ENCODE assay signal across 10 cellular contexts in the genomic region with DNA sequence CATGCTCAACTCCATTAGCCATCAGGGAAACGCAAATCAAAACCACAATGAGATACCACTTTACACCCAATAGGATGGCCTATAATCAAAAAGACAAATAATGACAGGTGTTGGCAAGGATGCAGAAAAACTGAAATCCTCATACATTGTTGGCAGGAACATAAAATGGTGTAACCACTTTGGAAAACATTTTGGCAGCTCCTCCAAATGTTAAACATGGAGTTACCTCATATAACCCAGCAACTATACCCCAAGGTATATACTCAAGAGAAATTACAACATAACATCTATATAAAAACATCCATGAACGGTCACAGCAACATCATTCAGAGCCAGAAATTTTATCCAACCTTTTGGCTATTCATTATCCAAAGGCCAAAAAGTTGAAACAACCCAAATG.
"Had no signal": no experiment of that assay in that cellular context is flagged by ENCODE, and none has a peak within 500 bp of the region (broad histone marks: within the 10 kb centered on the region; RNA-seq: fewer than 3 reads in every experiment).

No MANE protein-coding gene starts in this region.

- H3K4me3 ChIP-seq: tibial nerve had no signal

- H3K9me3 ChIP-seq: tibial nerve had no signal

- DNase-seq: activated CD4-positive, alpha-beta T cell treated with anti-CD3 and anti-CD28 coated beads, Interleukin-2, amount 50 U/mL, for 4 hours; activated CD4-positive, CD25-positive, alpha-beta regulatory T cell treated with anti-CD3 and anti-CD28 coated beads, Interleukin-2, amount 50 U/mL, for 72 hours; activated T-cell treated with anti-CD3 and anti-CD28 coated beads, Interleukin-2, amount 50 U/mL, for 1 hour; amygdala; dermis blood vessel endothelial cell; erythroblast; hypothalamus; kidney glomerular epithelial cell had no signal

- H3K4me1 ChIP-seq: parathyroid adenoma had no signal

- H2AFZ ChIP-seq: parathyroid adenoma had no signal

- H3K9ac ChIP-seq: parathyroid adenoma had no signal

- H3K27me3 ChIP-seq: tibial nerve had no signal

- H3K27ac ChIP-seq: parathyroid adenoma, tibial nerve had no signal
